In the genomic region with DNA sequence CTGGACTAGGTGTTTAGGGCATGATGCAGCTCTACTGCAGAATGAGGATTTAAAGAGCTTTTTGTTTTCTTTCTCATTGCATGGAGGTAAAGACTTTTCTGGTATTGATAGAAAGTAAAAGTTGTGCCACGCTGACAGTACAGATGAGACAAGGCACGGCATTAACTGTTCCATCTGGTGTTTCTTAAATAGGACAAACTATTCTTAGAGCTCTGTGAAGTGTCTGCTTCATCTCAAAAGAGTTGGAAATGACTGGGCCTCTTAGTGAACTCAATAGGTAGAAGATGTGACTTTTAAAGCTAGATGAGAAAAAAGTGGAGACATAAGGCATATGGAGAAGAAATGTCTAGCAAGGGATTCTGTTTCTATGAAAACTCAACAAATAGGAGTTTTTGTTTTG, we compare ENCODE assay signal across 28 cellular contexts.
"Had no signal": no experiment of that assay in that cellular context is flagged by ENCODE, and none has a peak within 500 bp of the region (broad histone marks: within the 10 kb centered on the region; RNA-seq: fewer than 3 reads in every experiment).

No MANE protein-coding gene starts in this region.

- DNase-seq: activated B cell treated with CpG ODN at 0.5 μM for 24 hours; activated CD4-positive, alpha-beta T cell treated with anti-CD3 and anti-CD28 coated beads for 48 hours; activated CD4-positive, alpha-beta T cell treated with anti-CD3 and anti-CD28 coated beads, Interleukin-2, amount 50 U/mL, for 1 hour; activated CD4-positive, alpha-beta T cell treated with anti-CD3 and anti-CD28 coated beads, Interleukin-2, amount 50 U/mL, for 48 hours; activated CD8-positive, alpha-beta memory T cell treated with anti-CD3 and anti-CD28 coated beads for 24 hours; activated CD8-positive, alpha-beta T cell treated with anti-CD3 and anti-CD28 coated beads for 36 hours; activated effector memory CD4-positive, alpha-beta T cell treated with Interleukin-2 at 50 U/mL for 16 hours; activated naive CD4-positive, alpha-beta T cell treated with anti-CD3 and anti-CD28 coated beads for 36 hours; activated naive CD8-positive, alpha-beta T cell treated with anti-CD3 and anti-CD28 coated beads for 36 hours; activated naive CD8-positive, alpha-beta T cell treated with anti-CD3 and anti-CD28 coated beads, Interleukin-2, amount 50 U/mL, for 24 hours; activated T-cell treated with anti-CD3 and anti-CD28 coated beads, Interleukin-2, amount 50 U/mL, for 4 hours; adrenal gland; amygdala; aorta; body of pancreas; central memory CD4-positive, alpha-beta T cell; cerebellar nuclear complex; colonic mucosa; effector memory CD4-positive, alpha-beta T cell; endodermal cell; foreskin fibroblast; head of caudate nucleus; T-helper 17 cell; T1000; WERI-Rb-1 had no signal

- H3K9me3 ChIP-seq: adrenal gland, body of pancreas, colonic mucosa had no signal

- H3K27ac ChIP-seq: adrenal gland, body of pancreas, colonic mucosa, WERI-Rb-1 had no signal

- H3K4me1 ChIP-seq: body of pancreas, colonic mucosa had no signal

- H3K4me3 ChIP-seq: adrenal gland, body of pancreas, colonic mucosa had no signal

- ATAC-seq: activated CD4-positive, CD25-positive, alpha-beta regulatory T cell treated with anti-CD3 and anti-CD28 coated beads, Interleukin-2, amount 50 U/mL, for 24 hours; activated CD8-positive, alpha-beta T cell treated with anti-CD3 and anti-CD28 coated beads for 36 hours; activated naive CD8-positive, alpha-beta T cell treated with anti-CD3 and anti-CD28 coated beads, Interleukin-2, amount 50 U/mL, for 24 hours; activated T-cell treated with anti-CD3 and anti-CD28 coated beads, Interleukin-2, amount 50 U/mL, for 4 hours; activated T-helper 17 cell treated with anti-CD3 and anti-CD28 coated beads, Interleukin-2, amount 50 U/mL, for 72 hours; body of pancreas; esophagus mucosa; T-helper 17 cell had no signal

- H3K27me3 ChIP-seq: adrenal gland, body of pancreas, colonic mucosa had no signal

- H3K36me3 ChIP-seq: adrenal gland, colonic mucosa, WERI-Rb-1 had no signal
